9 cellular contexts compared by ENCODE assay signal in genomic region chr5:103260951-103261350, GRCh38. TPM values are rescaled to one million over a fixed set of nuclear protein-coding genes. Genes with fewer than 3 reads are reported as not detected.
DNase-seq lines count a peak whose midpoint lies in the region; ATAC-seq lines count a peak whose summit lies in the region.
"Had no signal": no experiment of that assay in that cellular context is flagged by ENCODE, and none has a peak within 500 bp of the region (broad histone marks: within the 10 kb centered on the region; RNA-seq: fewer than 3 reads in every experiment).

No MANE protein-coding gene starts in this region.

- ATAC-seq in GM18511 (IDR thresholded peaks at IDR 0.05; ENCODE audit: unreplicated experiment) (peak; percentile 30), GM21528 (IDR thresholded peaks at IDR 0.05; ENCODE audit: low FRiP score, unreplicated experiment) (peak; percentile 39), HG03558 (IDR thresholded peaks at IDR 0.05; ENCODE audit: extremely low read depth, unreplicated experiment) (peak; percentile 23), memory B cell (ENCODE audit: low read depth) (no peak), GM21515 (IDR thresholded peaks at IDR 0.05; ENCODE audit: unreplicated experiment) (no peak)

- no peaks in the 10 kb centered on the region for H3K9me3 Mint-ChIP-seq in memory B cell
- no peaks in the 10 kb centered on the region for H3K9me3 Mint-ChIP-seq in immature natural killer cell

- H3K27me3 Mint-ChIP-seq in memory B cell (peaks cover 1% of the 10 kb centered on the region), immature natural killer cell (ENCODE audit: low read depth in 3 of 3) (peaks cover 0 to 7% (median 0%) of the 10 kb centered on the region in 3 donors)

- H3K27ac Mint-ChIP-seq in memory B cell (peak overlapping the region; percentile 7), immature natural killer cell (no peak overlapping the region)

- H3K36me3 Mint-ChIP-seq in memory B cell (no peaks in the 10 kb centered on the region), immature natural killer cell (no peaks in the 10 kb centered on the region)

- no peak for DNase-seq in memory B cell (ENCODE audit: low spot score in 2 of 2)
- no peak for DNase-seq in NCI-H2227 (lab: John Stamatoyannopoulos, UW; ENCODE audit: unreplicated experiment)
- no peak for DNase-seq in immature natural killer cell
- DNase-seq in NCI-H524 (lab: John Stamatoyannopoulos, UW), result no peak
- DNase-seq: NCI-H226 had no signal

- peaks cover 5% of the 10 kb centered on the region for H3K4me1 Mint-ChIP-seq in memory B cell
- peaks cover 18 to 24% of the 10 kb centered on the region in 2 donors for H3K4me1 Mint-ChIP-seq in immature natural killer cell

- no peak overlapping the region for H3K4me3 Mint-ChIP-seq in memory B cell
- H3K4me3 Mint-ChIP-seq in immature natural killer cell, result peak overlapping the region in 1 of 5 donors; percentile 33

RNA-seq across cellular contexts. Expression of gene MACIR, which starts 2.4 kb away (rescaled TPM):
- 1 to 10 TPM; 2.8 to 6.5 (median 3.3) TPM for polyA plus RNA-seq in immature natural killer cell

Comparison
In these comparisons a context has a peak if more than half of its experiments do, and no peak if none do; other contexts are left out.
1. ATAC-seq: peak in GM18511 (single experiment), GM21528 (single experiment) and HG03558 (single experiment); none in memory B cell (single experiment) and GM21515 (single experiment).